Comparison of ENCODE assay signal across 7 cellular contexts in genomic region chr21:31693222-31693621, GRCh38.
"Had no signal": no experiment of that assay in that cellular context is flagged by ENCODE, and none has a peak within 500 bp of the region (broad histone marks: within the 10 kb centered on the region; RNA-seq: fewer than 3 reads in every experiment).

No MANE protein-coding gene starts in this region.

- ATAC-seq: HepG2 had no signal

- FAIRE-seq: HepG2, HTR-8/SVneo had no signal

- H3K9ac ChIP-seq: KMS-11 had no signal

- H3K27ac ChIP-seq: HL-60, KMS-11 had no signal

- H3K4me2 ChIP-seq: KMS-11 had no signal

- DNase-seq: IMR-90, KBM-7, KG1 had no signal
